ENCODE assay signal across 8 cellular contexts in the genomic region with DNA sequence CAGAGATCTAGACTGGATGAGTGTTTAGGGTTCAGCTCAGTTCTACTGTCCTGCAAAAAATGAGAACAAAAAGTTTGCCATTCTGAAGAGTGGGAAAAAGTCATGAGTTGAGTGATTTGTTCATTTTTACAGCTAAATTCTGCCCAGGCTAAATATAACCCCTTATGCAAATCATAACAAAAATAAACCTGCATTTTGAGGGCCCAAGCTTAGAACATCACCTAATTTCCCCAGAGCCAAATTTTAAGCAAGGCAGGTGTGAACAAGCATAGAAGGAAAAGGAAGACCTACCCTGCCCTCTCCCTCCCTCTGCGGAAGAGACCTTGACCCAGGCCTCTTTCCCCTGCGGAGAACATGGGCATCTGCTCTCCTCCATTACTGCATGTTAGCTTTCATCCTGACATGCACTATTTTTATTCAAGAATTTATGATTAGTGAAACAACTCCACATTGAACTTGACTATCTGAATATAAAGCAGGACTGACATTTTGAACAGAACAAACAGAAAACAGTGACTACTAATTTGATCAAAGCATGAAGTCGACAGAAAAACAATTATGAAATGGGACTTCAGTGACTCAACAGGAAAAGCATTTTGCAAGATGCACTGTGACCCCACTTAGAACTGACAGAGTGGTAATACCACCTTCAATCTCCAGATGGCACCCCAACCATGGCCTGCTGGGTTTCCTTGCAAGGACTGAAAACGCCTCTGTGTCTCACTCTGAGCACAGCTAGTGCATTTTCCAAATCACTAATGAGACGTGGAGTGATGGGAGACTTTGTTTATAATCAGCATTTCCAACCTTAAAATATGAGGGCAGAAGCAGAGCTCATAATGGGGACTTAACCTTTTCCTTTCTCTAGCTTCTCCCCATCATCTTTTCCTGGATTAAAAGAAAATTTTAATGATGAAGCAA. TPM values are rescaled to one million over a fixed set of nuclear protein-coding genes. Genes with fewer than 3 reads are reported as not detected.
DNase-seq lines count a peak whose midpoint lies in the region; ATAC-seq and TF ChIP-seq lines count a peak whose summit lies in the region.

No MANE protein-coding gene starts in this region.

- no peaks in the 10 kb centered on the region for H3K9me3 Mint-ChIP-seq in central memory CD8-positive, alpha-beta T cell

- no peaks in the 10 kb centered on the region for H3K36me3 ChIP-seq in kidney epithelial cell (ENCODE audit: control insufficient read depth, insufficient read depth, low read length)

- no peaks in the 10 kb centered on the region for H3K27me3 Mint-ChIP-seq in central memory CD8-positive, alpha-beta T cell

- peaks cover 7% of the 10 kb centered on the region for H3K4me1 Mint-ChIP-seq in central memory CD8-positive, alpha-beta T cell

- peak; percentile 81 for DNase-seq in AG08396 (ENCODE audit: low spot score)
- DNase-seq in NCI-H2196 (lab: John Stamatoyannopoulos, UW; ENCODE audit: unreplicated experiment): peak; percentile 89
- DNase-seq in activated CD4-positive, CD25-positive, alpha-beta regulatory T cell (lab: John Stamatoyannopoulos, UW): peak; percentile 51 to 72 (median 62)
- peak; percentile 70 to 79 for DNase-seq in central memory CD8-positive, alpha-beta T cell (ENCODE audit: low spot score in 2 of 2)
- DNase-seq in kidney epithelial cell (ENCODE audit: low read depth): peak; percentile 74
- DNase-seq in stimulated activated CD4-positive, alpha-beta T cell treated with anti-CD3 and anti-CD28 coated beads, Interleukin-1b, Interleukin-23, amount 100 ng/mL, for 24 hours (ENCODE audit: low read depth in 4 of 4, low spot score in 1 of 4): peak; percentile 63 to 77 (median 69)

- ATAC-seq in GM18868 (IDR thresholded peaks at IDR 0.05; ENCODE audit: unreplicated experiment): peak; percentile 74
- peak; percentile 71 for ATAC-seq in HG03108 (IDR thresholded peaks at IDR 0.05; ENCODE audit: unreplicated experiment)
- peak; percentile 96 for ATAC-seq in central memory CD8-positive, alpha-beta T cell (replicated peaks; ENCODE audit: extremely low read depth, poor library complexity, severe bottlenecking)

- peak; percentile 90 for TF ChIP-seq CTCF in kidney epithelial cell (IDR thresholded peaks at IDR 0.05; ENCODE audit: insufficient read depth, low read length, poor library complexity, severe bottlenecking)

- H3K27me3 ChIP-seq in kidney epithelial cell (ENCODE audit: control insufficient read depth, insufficient read depth, low read length): no peaks in the 10 kb centered on the region

- peaks cover 1% of the 10 kb centered on the region for H3K36me3 Mint-ChIP-seq in central memory CD8-positive, alpha-beta T cell (ENCODE audit: insufficient read depth)

- H3K4me3 ChIP-seq in kidney epithelial cell (ENCODE audit: low read depth, low read length): no peak overlapping the region

- peak overlapping the region; percentile 78 for H3K27ac Mint-ChIP-seq in central memory CD8-positive, alpha-beta T cell (ENCODE audit: low read depth)

- no peak overlapping the region for H3K4me3 Mint-ChIP-seq in central memory CD8-positive, alpha-beta T cell

RNA-seq across cellular contexts. Expression of gene SELPLG, which starts 30.9 kb away (rescaled TPM):
- total RNA-seq in kidney epithelial cell: 0.34 and 0.42 TPM in 2 replicates
